Comparison of ENCODE assay signal across 23 cellular contexts in genomic region chr5:151236888-151237287, GRCh38.
"Had no signal": no experiment of that assay in that cellular context is flagged by ENCODE, and none has a peak within 500 bp of the region (broad histone marks: within the 10 kb centered on the region; RNA-seq: fewer than 3 reads in every experiment).

No MANE protein-coding gene starts in this region.

- H3K4me3 ChIP-seq: adrenal gland, ascending aorta, gastroesophageal sphincter, upper lobe of left lung had no signal

- ATAC-seq: activated CD4-positive, alpha-beta T cell treated with anti-CD3 and anti-CD28 coated beads for 36 hours; activated T-cell treated with anti-CD3 and anti-CD28 coated beads, Interleukin-2, amount 50 U/mL, for 4 hours; esophagus mucosa; gastroesophageal sphincter; natural killer cell treated with Interleukin-12 subunit alpha and Interleukin-12 subunit beta and Interleukin-15 and Interleukin-18, amount 100 ng/mL, for 72 hours; stimulated activated naive CD8-positive, alpha-beta T cell treated with anti-CD3 and anti-CD28 coated beads, Interleukin-15, Interleukin-2, amounts not matched to agents 100 U/mL and 50 U/mL, for 24 hours; WTC11 had no signal

- H3K27me3 ChIP-seq: adrenal gland, ascending aorta, gastroesophageal sphincter, upper lobe of left lung had no signal

- H3K27ac ChIP-seq: adrenal gland, brain microvascular endothelial cell, upper lobe of left lung had no signal

- H3K36me3 ChIP-seq: adrenal gland, ascending aorta, brain microvascular endothelial cell, gastroesophageal sphincter, upper lobe of left lung had no signal

- H3K9me3 ChIP-seq: adrenal gland, ascending aorta, gastroesophageal sphincter, upper lobe of left lung had no signal

- DNase-seq: activated CD4-positive, alpha-beta T cell treated with anti-CD3 and anti-CD28 coated beads for 36 hours; activated CD4-positive, alpha-beta T cell treated with anti-CD3 and anti-CD28 coated beads, Interleukin-2, amount 50 U/mL, for 48 hours; activated CD8-positive, alpha-beta memory T cell treated with anti-CD3 and anti-CD28 coated beads, Interleukin-2, amount 50 U/mL, for 48 hours; activated naive CD4-positive, alpha-beta T cell; activated T-cell treated with anti-CD3 and anti-CD28 coated beads, Interleukin-2, amount 50 U/mL, for 4 hours; adrenal gland; brain microvascular endothelial cell; central memory CD4-positive, alpha-beta T cell; dermis blood vessel endothelial cell; effector memory CD4-positive, alpha-beta T cell; head of caudate nucleus; hypothalamus; midbrain; stimulated activated CD4-positive, alpha-beta T cell treated with anti-CD3 and anti-CD28 coated beads, Interleukin-12 subunit alpha, Interleukin-12 subunit beta, amount 100 ng/mL, for 4 hours; stimulated activated CD4-positive, alpha-beta T cell treated with anti-CD3 and anti-CD28 coated beads, Interleukin-4, amount 100 ng/mL, for 4 hours; stimulated activated naive CD8-positive, alpha-beta T cell treated with anti-CD3 and anti-CD28 coated beads, Interleukin-15, Interleukin-2, amounts not matched to agents 100 U/mL and 50 U/mL, for 24 hours; T-helper 9 cell had no signal
